8 cellular contexts compared by ENCODE assay signal in the genomic region with DNA sequence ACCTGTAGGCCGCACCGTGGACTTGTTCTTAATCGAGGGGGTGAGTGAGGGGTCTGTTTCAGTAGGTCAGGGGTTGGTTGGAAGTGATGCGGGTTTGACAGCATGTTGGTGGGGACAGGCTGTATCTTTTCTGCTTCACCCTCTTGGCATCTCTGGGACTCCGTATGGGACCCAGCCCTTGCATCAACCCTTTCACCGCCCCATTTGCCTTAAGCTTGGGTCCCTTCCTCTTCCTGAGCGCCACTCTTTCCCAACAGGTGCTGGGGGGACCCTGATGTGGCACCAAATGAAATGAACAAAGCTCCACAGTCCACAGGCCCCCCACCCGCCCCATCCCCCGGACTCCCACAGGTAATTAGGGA. TPM values are rescaled to one million over a fixed set of nuclear protein-coding genes. Genes with fewer than 3 reads are reported as not detected.
A peak's percentile ranks its signal among the peaks of the same experiment; 100 is the strongest.
DNase-seq lines count a peak whose midpoint lies in the region; ATAC-seq and TF ChIP-seq lines count a peak whose summit lies in the region.

No MANE protein-coding gene starts in this region.

- H3K9me2 ChIP-seq in SU-DHL-6 (replicated peaks; ENCODE audit: insufficient read depth, low read length), result no peaks in the 10 kb centered on the region

- H3K9ac ChIP-seq in BLaER1 (peak overlapping the region; percentile 95), SU-DHL-6 (ENCODE audit: low read length) (peak overlapping the region; percentile 99), skeletal muscle tissue (ENCODE audit: low read depth in 1 of 3, low read length in 3 of 3) (peak overlapping the region; percentile 82 to 96 (median 93))

- peaks cover 56% of the 10 kb centered on the region for H3K79me2 ChIP-seq in SU-DHL-6 (ENCODE audit: insufficient read depth, low read length)

- ATAC-seq in GM21619 (IDR thresholded peaks at IDR 0.05; ENCODE audit: unreplicated experiment), result peak; percentile 2

- peak overlapping the region; percentile 95 for H3K4me2 ChIP-seq in BLaER1
- peak overlapping the region; percentile 88 for H3K4me2 ChIP-seq in SU-DHL-6 (ENCODE audit: low read depth, low read length, poor library complexity, severe bottlenecking)

- H3K27ac ChIP-seq in BLaER1 (peak overlapping the region; percentile 98), SU-DHL-6 (ENCODE audit: low read depth, low read length) (peak overlapping the region; percentile 76), skeletal muscle tissue (ENCODE audit: low read depth, low read length) (peak overlapping the region; percentile 97)

- H2AFZ ChIP-seq in SU-DHL-6 (ENCODE audit: low read depth, low read length, severe bottlenecking), result no peak overlapping the region

- H3K36me3 ChIP-seq in BLaER1, result peaks cover 47% of the 10 kb centered on the region
- 0 out of 2 replicates have a peak, but pooled peaks cover 1% of the 10 kb centered on the region for H3K36me3 ChIP-seq in SU-DHL-6 (ENCODE audit: low read length)
- H3K36me3 ChIP-seq in skeletal muscle tissue (ENCODE audit: control insufficient read depth in 3 of 3, insufficient read depth in 3 of 3, low read length in 3 of 3), result peaks cover 0 to 20% (median 15%) of the 10 kb centered on the region in 3 donors

- DNase-seq in fibroblast of villous mesenchyme (ENCODE audit: low read depth) (no peak), NCI-H446 (lab: John Stamatoyannopoulos, UW) (no peak), SKM-1 treated with dmso at 0.1 percent for 144 hours (lab: John Stamatoyannopoulos, UW; ENCODE audit: unreplicated experiment) (no peak)
- no peak for DNase-seq in central memory CD4-positive, alpha-beta T cell

- no peaks in the 10 kb centered on the region for H3K9me3 ChIP-seq in BLaER1
- no peaks in the 10 kb centered on the region for H3K9me3 ChIP-seq in SU-DHL-6 (ENCODE audit: insufficient read depth, low read length)
- no peaks in the 10 kb centered on the region for H3K9me3 ChIP-seq in skeletal muscle tissue (ENCODE audit: control insufficient read depth in 3 of 3, low read length in 3 of 3)

- H3K4me3 ChIP-seq in BLaER1 (peak overlapping the region; percentile 86), SU-DHL-6 (ENCODE audit: insufficient read depth, low read length, poor library complexity, severe bottlenecking) (peak overlapping the region; percentile 99), fibroblast of villous mesenchyme (ENCODE audit: low read depth, low read length) (peak overlapping the region; percentile 95), skeletal muscle tissue (ENCODE audit: low read length in 3 of 3) (peak overlapping the region; percentile 72 to 93 (median 88))

- H3K27me3 ChIP-seq in BLaER1 (no peaks in the 10 kb centered on the region), SU-DHL-6 (ENCODE audit: low read length) (no peaks in the 10 kb centered on the region), skeletal muscle tissue (ENCODE audit: control insufficient read depth in 3 of 3, insufficient read depth in 3 of 3, low read length in 3 of 3) (no peaks in the 10 kb centered on the region)

- H3K4me1 ChIP-seq in BLaER1 (peaks cover 46% of the 10 kb centered on the region), skeletal muscle tissue (ENCODE audit: control insufficient read depth in 3 of 3, insufficient read depth in 3 of 3, low read length in 3 of 3) (peaks cover 43 to 49% (median 45%) of the 10 kb centered on the region in 3 donors)

- TF ChIP-seq CTCF in SU-DHL-6 (IDR thresholded peaks at IDR 0.05; ENCODE audit: insufficient read depth, low read length, poor library complexity, severe bottlenecking) (no peak), fibroblast of villous mesenchyme (IDR thresholded peaks at IDR 0.05; ENCODE audit: insufficient read depth, low read depth, low read length) (no peak)

- 0 out of 2 replicates have a peak, but pooled peaks cover 7% of the 10 kb centered on the region for H3F3A ChIP-seq in SU-DHL-6 (ENCODE audit: insufficient read depth)

- H4K20me1 ChIP-seq in BLaER1 (peaks cover 56% of the 10 kb centered on the region), SU-DHL-6 (ENCODE audit: low read depth, low read length) (peaks cover 12% of the 10 kb centered on the region; the same call in 1 of the 2 replicates)

RNA-seq across cellular contexts. Expression of gene EIF4G1, which starts 1.1 kb away (rescaled TPM):
- total RNA-seq in fibroblast of villous mesenchyme (252 and 288 TPM in 2 replicates), skeletal muscle tissue (162 TPM)

RNA-seq across cellular contexts. Expression of gene PSMD2, which starts 16.4 kb away (rescaled TPM):
- total RNA-seq in fibroblast of villous mesenchyme (364 and 388 TPM in 2 replicates), skeletal muscle tissue (259 TPM)

RNA-seq across cellular contexts. Expression of gene FAM131A, which starts 21.9 kb away (rescaled TPM):
- total RNA-seq in fibroblast of villous mesenchyme (13.9 and 17.3 TPM in 2 replicates), skeletal muscle tissue (9.4 TPM)

RNA-seq across cellular contexts. Expression of gene ECE2, which starts 39.7 kb away (rescaled TPM):
- not detected in 2 replicates for total RNA-seq in fibroblast of villous mesenchyme
- total RNA-seq in skeletal muscle tissue, result not detected

RNA-seq across cellular contexts. Expression of gene CLCN2, which starts 45.9 kb away (rescaled TPM):
- total RNA-seq in fibroblast of villous mesenchyme, result 4.2 and 6.0 TPM in 2 replicates
- 2.6 TPM for total RNA-seq in skeletal muscle tissue
